11 cellular contexts compared by ENCODE assay signal in the genomic region with DNA sequence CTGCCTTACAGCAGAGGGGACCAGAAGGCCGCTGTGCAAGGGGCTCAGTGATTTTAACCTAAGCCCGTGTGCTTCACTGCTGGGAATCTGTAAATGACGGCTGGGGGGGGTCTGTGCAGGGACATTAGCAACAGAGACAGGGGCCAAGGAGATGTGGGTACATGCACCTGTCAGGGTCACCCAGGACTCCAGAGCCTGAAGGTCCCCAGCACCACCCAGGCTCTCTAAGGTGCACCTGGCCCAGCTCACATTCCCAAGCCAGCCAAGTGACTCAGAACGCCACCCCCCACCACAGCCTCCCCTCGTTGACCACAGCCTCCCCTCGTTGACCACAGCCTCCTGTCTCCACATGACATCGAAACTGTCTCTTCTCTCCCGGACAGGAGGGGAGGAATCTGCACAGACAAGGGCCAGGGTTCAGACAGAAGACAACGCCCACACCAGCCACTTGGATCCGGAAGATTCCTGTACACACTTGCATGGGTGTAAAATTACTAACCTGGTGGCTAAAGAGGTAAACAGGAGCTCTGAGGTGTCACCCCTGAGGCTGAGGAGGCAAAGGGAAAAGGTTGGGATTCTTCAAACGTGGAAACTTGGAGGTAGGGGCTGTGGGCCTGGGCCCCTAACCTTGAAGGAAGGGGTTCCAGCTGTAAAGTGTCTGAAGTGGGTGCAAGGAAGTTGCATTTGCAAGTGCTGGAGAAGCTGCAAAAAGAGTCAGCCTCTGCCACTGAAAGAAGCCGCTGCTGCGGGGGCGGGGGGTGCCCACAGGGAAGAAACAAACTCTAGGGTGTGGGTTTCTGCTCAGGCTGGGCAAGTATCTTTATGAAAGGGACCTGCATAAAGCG. TPM values are rescaled to one million over a fixed set of nuclear protein-coding genes. Genes with fewer than 3 reads are reported as not detected.
DNase-seq lines count a peak whose midpoint lies in the region; ATAC-seq, FAIRE-seq and TF ChIP-seq lines count a peak whose summit lies in the region.
"Had no signal": no experiment of that assay in that cellular context is flagged by ENCODE, and none has a peak within 500 bp of the region (broad histone marks: within the 10 kb centered on the region; RNA-seq: fewer than 3 reads in every experiment).

No MANE protein-coding gene starts in this region.

- no peaks in the 10 kb centered on the region for H3K36me3 ChIP-seq in HepG2 (replicated peaks in 1 of 2; ENCODE audit: control insufficient read depth in 1 of 2, insufficient read depth in 2 of 2, low read length in 2 of 2)
- H3K36me3 ChIP-seq in suprapubic skin = no peaks in the 10 kb centered on the region
- H3K36me3 ChIP-seq in A673 (ENCODE audit: insufficient read depth, low read length, poor library complexity, severe bottlenecking) = no peaks in the 10 kb centered on the region
- H3K36me3 ChIP-seq: BLaER1 had no signal

- no peaks in the 10 kb centered on the region for H3K79me2 ChIP-seq in HepG2 (ENCODE audit: insufficient read depth, low read length)

- no TSS peak for BruUV-seq in HepG2 (replicated peaks; lab: Mats Ljungman, UMichigan)
- BruUV-seq in A673 (replicated peaks; lab: Mats Ljungman, UMichigan) = no TSS peak

- no peak overlapping the region for H3K4me2 ChIP-seq in HepG2 (ENCODE audit: low read depth, low read length)
- H3K4me2 ChIP-seq: BLaER1 had no signal

- TF ChIP-seq EP300 in HepG2 (IDR thresholded peaks at IDR 0.05; ENCODE audit: low read depth in 2 of 2, low read length in 2 of 2) = no peak
- no peak for TF ChIP-seq EP300 in HepG2 (CRISPR knock-in tag; IDR thresholded peaks at IDR 0.05; ENCODE audit: borderline replicate concordance)
- TF ChIP-seq EP300 in suprapubic skin (IDR thresholded peaks at IDR 0.05) = no peak

- H2AFZ ChIP-seq in HepG2 (ENCODE audit: low read length) = no peak overlapping the region

- H4K20me1 ChIP-seq in HepG2 (ENCODE audit: insufficient read depth, low read length) = no peaks in the 10 kb centered on the region
- H4K20me1 ChIP-seq: BLaER1 had no signal

- no peaks in the 10 kb centered on the region for H3K9me3 Mint-ChIP-seq in glutamatergic neuron (ENCODE audit: unreplicated experiment)

- H3K4me1 ChIP-seq in HepG2 (ENCODE audit: insufficient read depth, low read length) (peaks cover 91% of the 10 kb centered on the region), suprapubic skin (peaks cover 83% of the 10 kb centered on the region), A673 (ENCODE audit: insufficient read depth, low read length, poor library complexity, severe bottlenecking) (peaks cover 7% of the 10 kb centered on the region)

- H3K4me3 ChIP-seq in HepG2 (replicated peaks in 1 of 3; ENCODE audit: insufficient read depth in 1 of 3, low read depth in 2 of 3, low read length in 3 of 3) (no peak overlapping the region), suprapubic skin (no peak overlapping the region), A673 (ENCODE audit: low read depth, low read length, poor library complexity, severe bottlenecking) (no peak overlapping the region)
- H3K4me3 ChIP-seq: BLaER1, SK-N-MC had no signal

- H3K27ac ChIP-seq in HepG2 (ENCODE audit: extremely low read length, insufficient read depth, low read length) (no peak overlapping the region), suprapubic skin (peak overlapping the region; percentile 81), A673 (ENCODE audit: low read depth, low read length, poor library complexity, severe bottlenecking) (no peak overlapping the region)
- H3K27ac ChIP-seq: BLaER1, SK-N-MC had no signal

- H3K9me3 ChIP-seq in HepG2 (ENCODE audit: low read length) (no peaks in the 10 kb centered on the region), suprapubic skin (no peaks in the 10 kb centered on the region), A673 (ENCODE audit: low read depth, low read length, poor library complexity, severe bottlenecking) (no peaks in the 10 kb centered on the region)
- H3K9me3 ChIP-seq: BLaER1 had no signal

- WGBS in HepG2 (ENCODE audit: low lambda C conversion rate) = 76% methylated on average over 12 of the region's 15 CpGs
- 62% methylated on average over 11 of the region's 15 CpGs for WGBS in suprapubic skin

- POLR2A ChIA-PET in HepG2 (lab: Yijun Ruan, JAX) (no interaction called here), A673 (lab: Charles Lee; ENCODE audit: low non-redundant PET) (no interaction called here)

- no peak overlapping the region for H3K4me3 Mint-ChIP-seq in glutamatergic neuron (ENCODE audit: unreplicated experiment)

- DNase-seq in activated T-cell treated with anti-CD3 and anti-CD28 coated beads for 1 hour (ENCODE audit: low read depth) (peak; percentile 28), HepG2 (ENCODE audit: low spot score) (no peak), suprapubic skin (ENCODE audit: low spot score in 2 of 2) (peak; percentile 48 to 72), glutamatergic neuron (no peak), A673 (ENCODE audit: low spot score) (no peak)
- no peak for DNase-seq in activated T-cell treated with anti-CD3 and anti-CD28 coated beads, Interleukin-2, amount 50 U/mL, for 1 hour
- DNase-seq in activated CD8-positive, alpha-beta memory T cell treated with anti-CD3 and anti-CD28 coated beads, Interleukin-2, amount 50 U/mL, for 24 hours (ENCODE audit: extremely low read depth) = peak; percentile 32

- peaks cover 7% of the 10 kb centered on the region for H3K27me3 Mint-ChIP-seq in glutamatergic neuron (ENCODE audit: unreplicated experiment)

- no peak overlapping the region for H3K27ac Mint-ChIP-seq in glutamatergic neuron (ENCODE audit: unreplicated experiment)

- TF ChIP-seq POLR2A in HepG2 (IDR thresholded peaks at IDR 0.05; ENCODE audit: insufficient read depth in 1 of 2, low read depth in 2 of 2, low read length in 2 of 2) (no peak), suprapubic skin (IDR thresholded peaks at IDR 0.05) (no peak)

- no peak for TF ChIP-seq CTCF in HepG2 (CRISPR knock-in tag; IDR thresholded peaks at IDR 0.05)
- no peak for TF ChIP-seq CTCF in suprapubic skin (IDR thresholded peaks at IDR 0.05)
- TF ChIP-seq CTCF in glutamatergic neuron (IDR thresholded peaks at IDR 0.05; ENCODE audit: partially characterized antibody, unreplicated experiment) = no peak
- no peak for TF ChIP-seq CTCF in A673 (conservative IDR thresholded peaks at IDR 0.05; ENCODE audit: low read depth, low read length)

- intact Hi-C loops in HepG2 (cut with micrococcal nuclease; ENCODE audit: unreplicated experiment) = no loop called here
- intact Hi-C loops in A673 (cut with micrococcal nuclease; ENCODE audit: unreplicated experiment) = no loop called here

- CTCF ChIA-PET in HepG2 (lab: Yijun Ruan, JAX; ENCODE audit: low intra/inter-chr PET ratio, low total read pairs) = no interaction called here
- CTCF ChIA-PET in A673 (lab: Charles Lee) = no interaction called here

- H3K27me3 ChIP-seq in HepG2 (ENCODE audit: control insufficient read depth in 1 of 2, insufficient read depth in 2 of 2, low read length in 2 of 2) (no peaks in the 10 kb centered on the region; a peak in 1 of 5 replicates), suprapubic skin (no peaks in the 10 kb centered on the region), A673 (replicated peaks; ENCODE audit: insufficient read depth, low read depth, low read length, poor library complexity) (no peaks in the 10 kb centered on the region)
- H3K27me3 ChIP-seq: BLaER1 had no signal

- TF ChIP-seq RAD21 in HepG2 (CRISPR knock-in tag; IDR thresholded peaks at IDR 0.05) = no peak

- ATAC-seq in HepG2 (no peak), GM18520 (IDR thresholded peaks at IDR 0.05; ENCODE audit: unreplicated experiment) (no peak)

- no peak overlapping the region for H3K9ac ChIP-seq in HepG2 (ENCODE audit: insufficient read depth, low read depth, low read length)
- H3K9ac ChIP-seq: BLaER1 had no signal

- no peak for FAIRE-seq in HepG2 (lab: Jason Lieb, UNC)
- FAIRE-seq: islet of Langerhans had no signal

- H3K36me3 Mint-ChIP-seq in glutamatergic neuron (ENCODE audit: unreplicated experiment) = no peaks in the 10 kb centered on the region

- in situ Hi-C loops in HepG2 (cut with HindIII; ENCODE audit: extremely low pct_ligation_motif_present, low pct_unique_long_range_greater_than_20kb) = no loop called here

- peaks cover 8% of the 10 kb centered on the region for H3K4me1 Mint-ChIP-seq in glutamatergic neuron (ENCODE audit: low read depth, unreplicated experiment)

RNA-seq across cellular contexts. Expression of a gene that starts 27.0 kb away (rescaled TPM):
- total RNA-seq in HepG2 (2016; rRNA removed; fragmentation: Illumina TruSeq; extraction: Trizol) (not detected in 2 replicates), suprapubic skin (100 to 1,000 TPM in 2 of 4 donors, 10 to 100 TPM in 2; 27.4 to 296 (median 105) TPM), glutamatergic neuron (ENCODE audit: unreplicated experiment) (not detected), A673 (2021) (not detected in 2 replicates)
- total RNA-seq in HepG2 (2016; cell fraction: cytosol; rRNA removed; fragmentation: Illumina TruSeq; extraction: Trizol; ENCODE audit: low read depth) = not detected in 2 replicates
- not detected in 2 replicates for total RNA-seq in HepG2 (2016; cell fraction: insoluble cytoplasmic fraction; rRNA removed; fragmentation: Illumina TruSeq; extraction: Trizol)
- not detected in 2 replicates for total RNA-seq in HepG2 (2016; cell fraction: membrane; rRNA removed; fragmentation: Illumina TruSeq; extraction: Trizol)
- not detected in 2 replicates for total RNA-seq in HepG2 (2016; cell fraction: nucleus; rRNA removed; fragmentation: Illumina TruSeq; extraction: Trizol)
- polyA plus RNA-seq in HepG2 (2011; rRNA removed) = not detected in 2 replicates
- polyA plus RNA-seq in HepG2 (2011; cell fraction: cytosol; rRNA removed) = not detected in 2 replicates
- not detected in 2 replicates for polyA plus RNA-seq in HepG2 (2011; cell fraction: nucleus; rRNA removed)
- not detected in 2 replicates for polyA plus RNA-seq in HepG2 (2012)
- not detected in 2 replicates for polyA plus RNA-seq in HepG2 (2016; cell fraction: cytosol; fragmentation: Illumina TruSeq; extraction: Trizol; ENCODE audit: low read depth)
- polyA plus RNA-seq in HepG2 (2016; cell fraction: insoluble cytoplasmic fraction; fragmentation: Illumina TruSeq; extraction: Trizol; ENCODE audit: low read depth) = not detected in 2 replicates
- not detected in 2 replicates for polyA plus RNA-seq in HepG2 (2016; cell fraction: membrane; fragmentation: Illumina TruSeq; extraction: Trizol; ENCODE audit: low read depth)
- polyA plus RNA-seq in HepG2 (2016; cell fraction: nucleus; fragmentation: Illumina TruSeq; extraction: Trizol; ENCODE audit: insufficient read depth, low read depth) = not detected in 2 replicates
- not detected in 2 replicates for polyA minus RNA-seq in HepG2 (2011; rRNA and poly(A)+ RNA removed; ENCODE audit: low replicate concordance)
- polyA minus RNA-seq in HepG2 (2011; cell fraction: cytosol; rRNA and poly(A)+ RNA removed) = not detected in 2 replicates
- polyA minus RNA-seq in HepG2 (2011; cell fraction: nucleus; rRNA and poly(A)+ RNA removed) = not detected in 2 replicates

RNA-seq across cellular contexts. Expression of a gene that starts 52.4 kb away (rescaled TPM):
- not detected in 2 replicates for total RNA-seq in HepG2 (2016; rRNA removed; fragmentation: Illumina TruSeq; extraction: Trizol)
- total RNA-seq in HepG2 (2016; cell fraction: cytosol; rRNA removed; fragmentation: Illumina TruSeq; extraction: Trizol; ENCODE audit: low read depth) = not detected in 2 replicates
- total RNA-seq in HepG2 (2016; cell fraction: insoluble cytoplasmic fraction; rRNA removed; fragmentation: Illumina TruSeq; extraction: Trizol) = not detected in 2 replicates
- total RNA-seq in HepG2 (2016; cell fraction: membrane; rRNA removed; fragmentation: Illumina TruSeq; extraction: Trizol) = not detected in 2 replicates
- not detected in 2 replicates for total RNA-seq in HepG2 (2016; cell fraction: nucleus; rRNA removed; fragmentation: Illumina TruSeq; extraction: Trizol)
- not detected in 2 replicates for polyA plus RNA-seq in HepG2 (2011; rRNA removed)
- polyA plus RNA-seq in HepG2 (2011; cell fraction: cytosol; rRNA removed) = not detected in 2 replicates
- polyA plus RNA-seq in HepG2 (2011; cell fraction: nucleus; rRNA removed) = not detected in 2 replicates
- not detected in 2 replicates for polyA plus RNA-seq in HepG2 (2012)
- polyA plus RNA-seq in HepG2 (2016; cell fraction: cytosol; fragmentation: Illumina TruSeq; extraction: Trizol; ENCODE audit: low read depth) = not detected in 2 replicates
- not detected in 2 replicates for polyA plus RNA-seq in HepG2 (2016; cell fraction: insoluble cytoplasmic fraction; fragmentation: Illumina TruSeq; extraction: Trizol; ENCODE audit: low read depth)
- not detected in 2 replicates for polyA plus RNA-seq in HepG2 (2016; cell fraction: membrane; fragmentation: Illumina TruSeq; extraction: Trizol; ENCODE audit: low read depth)
- not detected in 2 replicates for polyA plus RNA-seq in HepG2 (2016; cell fraction: nucleus; fragmentation: Illumina TruSeq; extraction: Trizol; ENCODE audit: insufficient read depth, low read depth)
- polyA minus RNA-seq in HepG2 (2011; rRNA and poly(A)+ RNA removed; ENCODE audit: low replicate concordance) = not detected in 2 replicates
- polyA minus RNA-seq in HepG2 (2011; cell fraction: cytosol; rRNA and poly(A)+ RNA removed) = not detected in 2 replicates
- not detected in 2 replicates for polyA minus RNA-seq in HepG2 (2011; cell fraction: nucleus; rRNA and poly(A)+ RNA removed)
- 1,000 to 10,000 TPM in 3 of 4 donors, 100 to 1,000 TPM in 1; 429 to 3,135 (median 2,230) TPM for total RNA-seq in suprapubic skin
- not detected for total RNA-seq in glutamatergic neuron (ENCODE audit: unreplicated experiment)
- not detected in 2 replicates for total RNA-seq in A673 (2021)

Comparison
In these comparisons a context has a peak if more than half of its experiments do, and no peak if none do; other contexts are left out.
1. DNase-seq: peak in activated T-cell treated with anti-CD3 and anti-CD28 coated beads for 1 hour (single experiment), activated CD8-positive, alpha-beta memory T cell treated with anti-CD3 and anti-CD28 coated beads, Interleukin-2, amount 50 U/mL, for 24 hours (single experiment) and suprapubic skin (2 of 2); none in activated T-cell treated with anti-CD3 and anti-CD28 coated beads, Interleukin-2, amount 50 U/mL, for 1 hour (single experiment), HepG2 (single experiment), glutamatergic neuron (single experiment) and A673 (single experiment).
2. RNA of a gene that starts 27.0 kb away (total RNA-seq): 27.4 to 296 TPM in suprapubic skin; not detected in HepG2, not detected in glutamatergic neuron (single experiment) and not detected in A673; every median in the first group is over 10 times any median in the second.
3. RNA of a gene that starts 52.4 kb away (total RNA-seq): 429 to 3,135 TPM in suprapubic skin; not detected in HepG2, not detected in glutamatergic neuron (single experiment) and not detected in A673; every median in the first group is over 100 times any median in the second.